Comparison of ENCODE assay signal across 1 cellular context in the genomic region with DNA sequence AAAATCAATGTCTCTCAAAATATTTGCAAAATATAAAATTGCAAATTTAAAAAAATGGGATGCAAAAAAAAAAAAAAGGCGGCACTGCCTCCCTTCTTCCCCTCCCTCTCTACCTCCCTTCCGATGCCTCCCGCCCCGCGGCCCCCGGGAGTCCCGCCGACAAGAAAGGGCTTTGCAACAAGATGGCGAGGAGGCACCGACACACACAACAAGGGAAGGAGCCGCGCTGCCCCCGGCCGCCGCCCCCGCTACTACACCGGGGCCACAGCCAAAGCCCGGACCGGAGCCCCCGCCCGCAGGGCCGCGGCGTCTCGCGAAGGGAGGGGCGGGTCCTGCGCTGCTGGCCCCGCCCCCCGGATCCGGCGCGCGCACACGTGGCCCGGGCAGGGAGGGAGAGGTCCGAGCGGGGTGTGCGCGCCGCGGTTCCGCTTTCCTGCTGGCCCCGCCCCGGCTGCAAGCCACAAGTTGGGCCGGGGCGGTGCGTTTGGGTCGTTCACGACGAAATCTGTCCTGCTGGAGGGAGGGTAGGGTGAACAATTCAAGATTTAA.
TF ChIP-seq lines count a peak whose summit lies in the region.

A gene with protein sequence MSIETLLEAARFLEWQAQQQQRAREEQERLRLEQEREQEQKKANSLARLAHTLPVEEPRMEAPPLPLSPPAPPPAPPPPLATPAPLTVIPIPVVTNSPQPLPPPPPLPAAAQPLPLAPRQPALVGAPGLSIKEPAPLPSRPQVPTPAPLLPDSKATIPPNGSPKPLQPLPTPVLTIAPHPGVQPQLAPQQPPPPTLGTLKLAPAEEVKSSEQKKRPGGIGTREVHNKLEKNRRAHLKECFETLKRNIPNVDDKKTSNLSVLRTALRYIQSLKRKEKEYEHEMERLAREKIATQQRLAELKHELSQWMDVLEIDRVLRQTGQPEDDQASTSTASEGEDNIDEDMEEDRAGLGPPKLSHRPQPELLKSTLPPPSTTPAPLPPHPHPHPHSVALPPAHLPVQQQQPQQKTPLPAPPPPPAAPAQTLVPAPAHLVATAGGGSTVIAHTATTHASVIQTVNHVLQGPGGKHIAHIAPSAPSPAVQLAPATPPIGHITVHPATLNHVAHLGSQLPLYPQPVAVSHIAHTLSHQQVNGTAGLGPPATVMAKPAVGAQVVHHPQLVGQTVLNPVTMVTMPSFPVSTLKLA (minus strand): TSS at position 184 of the 549 bp plus-strand sequence. CDS start 348 bp downstream, outside the sequence.

TF ChIP-seq in K562, 482 proteins besides CTCF, POLR2A, EP300 and RAD21 (continued from another document and continues in another):
- TF ChIP-seq TSHZ1 (CRISPR knock-in tag; IDR thresholded peaks at IDR 0.05) (no peak), DACH1 (IDR thresholded peaks at IDR 0.05; ENCODE audit: partially characterized antibody) (no peak), TBL1XR1 (IDR thresholded peaks at IDR 0.05; ENCODE audit: low read length in 2 of 2) (no peak), ZNF79 (CRISPR knock-in tag; IDR thresholded peaks at IDR 0.05; ENCODE audit: low read depth) (no peak), ZNF184 (CRISPR knock-in tag; IDR thresholded peaks at IDR 0.05) (no peak), FOXP1 (CRISPR knock-in tag; IDR thresholded peaks at IDR 0.05) (no peak), CREM (IDR thresholded peaks at IDR 0.05; ENCODE audit: low read depth) (peak; percentile 76), TAF7 (tag; IDR thresholded peaks at IDR 0.05) (peak; percentile 53), SETDB1 (IDR thresholded peaks at IDR 0.05; ENCODE audit: low read length) (no peak), MCM3 (IDR thresholded peaks at IDR 0.05) (no peak), MECOM (CRISPR knock-in tag; IDR thresholded peaks at IDR 0.05) (no peak), POLR2AphosphoS5 (IDR thresholded peaks at IDR 0.05; ENCODE audit: control insufficient read depth, insufficient read depth, low read depth, low read length) (peak; percentile 67; the same call in 1 of the 2 replicates), RBM34 (IDR thresholded peaks at IDR 0.05; ENCODE audit: borderline replicate concordance, insufficient read depth, low read length) (no peak), LCOR (CRISPR knock-in tag; IDR thresholded peaks at IDR 0.05) (no peak), RFX7 (CRISPR knock-in tag; IDR thresholded peaks at IDR 0.05) (no peak), ADNP (tag; IDR thresholded peaks at IDR 0.05) (no peak), ZNF311 (CRISPR knock-in tag; IDR thresholded peaks at IDR 0.05) (no peak), FOXP4 (CRISPR knock-in tag; IDR thresholded peaks at IDR 0.05; ENCODE audit: borderline replicate concordance) (peak; percentile 71; the same call in 1 of the 2 replicates), CSDE1 (IDR thresholded peaks at IDR 0.05) (no peak), GABPB2 (CRISPR knock-in tag; conservative IDR thresholded peaks at IDR 0.05) (no peak), NONO (IDR thresholded peaks at IDR 0.05; ENCODE audit: low read depth in 2 of 2, low read length in 1 of 2) (peak in 1 of 2 experiments; percentile 45; a peak in 1 of 4 replicates), SREBF1 (IDR thresholded peaks at IDR 0.05; ENCODE audit: borderline replicate concordance, low read depth, low read length) (no peak), SPI1 (IDR thresholded peaks at IDR 0.05; ENCODE audit: borderline replicate concordance, low read depth, low read length) (peak; percentile 89), ZFP30 (CRISPR knock-in tag; IDR thresholded peaks at IDR 0.05; ENCODE audit: borderline replicate concordance) (no peak)
- TF ChIP-seq, protein P1, sequence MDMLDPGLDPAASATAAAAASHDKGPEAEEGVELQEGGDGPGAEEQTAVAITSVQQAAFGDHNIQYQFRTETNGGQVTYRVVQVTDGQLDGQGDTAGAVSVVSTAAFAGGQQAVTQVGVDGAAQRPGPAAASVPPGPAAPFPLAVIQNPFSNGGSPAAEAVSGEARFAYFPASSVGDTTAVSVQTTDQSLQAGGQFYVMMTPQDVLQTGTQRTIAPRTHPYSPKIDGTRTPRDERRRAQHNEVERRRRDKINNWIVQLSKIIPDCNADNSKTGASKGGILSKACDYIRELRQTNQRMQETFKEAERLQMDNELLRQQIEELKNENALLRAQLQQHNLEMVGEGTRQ (CRISPR knock-in tag; IDR thresholded peaks at IDR 0.05): peak; percentile 64
- TF ChIP-seq, protein P2, sequence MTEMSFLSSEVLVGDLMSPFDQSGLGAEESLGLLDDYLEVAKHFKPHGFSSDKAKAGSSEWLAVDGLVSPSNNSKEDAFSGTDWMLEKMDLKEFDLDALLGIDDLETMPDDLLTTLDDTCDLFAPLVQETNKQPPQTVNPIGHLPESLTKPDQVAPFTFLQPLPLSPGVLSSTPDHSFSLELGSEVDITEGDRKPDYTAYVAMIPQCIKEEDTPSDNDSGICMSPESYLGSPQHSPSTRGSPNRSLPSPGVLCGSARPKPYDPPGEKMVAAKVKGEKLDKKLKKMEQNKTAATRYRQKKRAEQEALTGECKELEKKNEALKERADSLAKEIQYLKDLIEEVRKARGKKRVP (CRISPR knock-in tag; IDR thresholded peaks at IDR 0.05): no peak
- TF ChIP-seq, protein P3, sequence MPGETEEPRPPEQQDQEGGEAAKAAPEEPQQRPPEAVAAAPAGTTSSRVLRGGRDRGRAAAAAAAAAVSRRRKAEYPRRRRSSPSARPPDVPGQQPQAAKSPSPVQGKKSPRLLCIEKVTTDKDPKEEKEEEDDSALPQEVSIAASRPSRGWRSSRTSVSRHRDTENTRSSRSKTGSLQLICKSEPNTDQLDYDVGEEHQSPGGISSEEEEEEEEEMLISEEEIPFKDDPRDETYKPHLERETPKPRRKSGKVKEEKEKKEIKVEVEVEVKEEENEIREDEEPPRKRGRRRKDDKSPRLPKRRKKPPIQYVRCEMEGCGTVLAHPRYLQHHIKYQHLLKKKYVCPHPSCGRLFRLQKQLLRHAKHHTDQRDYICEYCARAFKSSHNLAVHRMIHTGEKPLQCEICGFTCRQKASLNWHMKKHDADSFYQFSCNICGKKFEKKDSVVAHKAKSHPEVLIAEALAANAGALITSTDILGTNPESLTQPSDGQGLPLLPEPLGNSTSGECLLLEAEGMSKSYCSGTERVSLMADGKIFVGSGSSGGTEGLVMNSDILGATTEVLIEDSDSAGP (CRISPR knock-in tag; IDR thresholded peaks at IDR 0.05): peak; percentile 78
- TF ChIP-seq, protein P4, sequence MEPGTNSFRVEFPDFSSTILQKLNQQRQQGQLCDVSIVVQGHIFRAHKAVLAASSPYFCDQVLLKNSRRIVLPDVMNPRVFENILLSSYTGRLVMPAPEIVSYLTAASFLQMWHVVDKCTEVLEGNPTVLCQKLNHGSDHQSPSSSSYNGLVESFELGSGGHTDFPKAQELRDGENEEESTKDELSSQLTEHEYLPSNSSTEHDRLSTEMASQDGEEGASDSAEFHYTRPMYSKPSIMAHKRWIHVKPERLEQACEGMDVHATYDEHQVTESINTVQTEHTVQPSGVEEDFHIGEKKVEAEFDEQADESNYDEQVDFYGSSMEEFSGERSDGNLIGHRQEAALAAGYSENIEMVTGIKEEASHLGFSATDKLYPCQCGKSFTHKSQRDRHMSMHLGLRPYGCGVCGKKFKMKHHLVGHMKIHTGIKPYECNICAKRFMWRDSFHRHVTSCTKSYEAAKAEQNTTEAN (CRISPR knock-in tag; IDR thresholded peaks at IDR 0.05): no peak
- TF ChIP-seq, protein P5, sequence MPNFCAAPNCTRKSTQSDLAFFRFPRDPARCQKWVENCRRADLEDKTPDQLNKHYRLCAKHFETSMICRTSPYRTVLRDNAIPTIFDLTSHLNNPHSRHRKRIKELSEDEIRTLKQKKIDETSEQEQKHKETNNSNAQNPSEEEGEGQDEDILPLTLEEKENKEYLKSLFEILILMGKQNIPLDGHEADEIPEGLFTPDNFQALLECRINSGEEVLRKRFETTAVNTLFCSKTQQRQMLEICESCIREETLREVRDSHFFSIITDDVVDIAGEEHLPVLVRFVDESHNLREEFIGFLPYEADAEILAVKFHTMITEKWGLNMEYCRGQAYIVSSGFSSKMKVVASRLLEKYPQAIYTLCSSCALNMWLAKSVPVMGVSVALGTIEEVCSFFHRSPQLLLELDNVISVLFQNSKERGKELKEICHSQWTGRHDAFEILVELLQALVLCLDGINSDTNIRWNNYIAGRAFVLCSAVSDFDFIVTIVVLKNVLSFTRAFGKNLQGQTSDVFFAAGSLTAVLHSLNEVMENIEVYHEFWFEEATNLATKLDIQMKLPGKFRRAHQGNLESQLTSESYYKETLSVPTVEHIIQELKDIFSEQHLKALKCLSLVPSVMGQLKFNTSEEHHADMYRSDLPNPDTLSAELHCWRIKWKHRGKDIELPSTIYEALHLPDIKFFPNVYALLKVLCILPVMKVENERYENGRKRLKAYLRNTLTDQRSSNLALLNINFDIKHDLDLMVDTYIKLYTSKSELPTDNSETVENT (CRISPR knock-in tag; IDR thresholded peaks at IDR 0.05): no peak
- TF ChIP-seq, protein P6, sequence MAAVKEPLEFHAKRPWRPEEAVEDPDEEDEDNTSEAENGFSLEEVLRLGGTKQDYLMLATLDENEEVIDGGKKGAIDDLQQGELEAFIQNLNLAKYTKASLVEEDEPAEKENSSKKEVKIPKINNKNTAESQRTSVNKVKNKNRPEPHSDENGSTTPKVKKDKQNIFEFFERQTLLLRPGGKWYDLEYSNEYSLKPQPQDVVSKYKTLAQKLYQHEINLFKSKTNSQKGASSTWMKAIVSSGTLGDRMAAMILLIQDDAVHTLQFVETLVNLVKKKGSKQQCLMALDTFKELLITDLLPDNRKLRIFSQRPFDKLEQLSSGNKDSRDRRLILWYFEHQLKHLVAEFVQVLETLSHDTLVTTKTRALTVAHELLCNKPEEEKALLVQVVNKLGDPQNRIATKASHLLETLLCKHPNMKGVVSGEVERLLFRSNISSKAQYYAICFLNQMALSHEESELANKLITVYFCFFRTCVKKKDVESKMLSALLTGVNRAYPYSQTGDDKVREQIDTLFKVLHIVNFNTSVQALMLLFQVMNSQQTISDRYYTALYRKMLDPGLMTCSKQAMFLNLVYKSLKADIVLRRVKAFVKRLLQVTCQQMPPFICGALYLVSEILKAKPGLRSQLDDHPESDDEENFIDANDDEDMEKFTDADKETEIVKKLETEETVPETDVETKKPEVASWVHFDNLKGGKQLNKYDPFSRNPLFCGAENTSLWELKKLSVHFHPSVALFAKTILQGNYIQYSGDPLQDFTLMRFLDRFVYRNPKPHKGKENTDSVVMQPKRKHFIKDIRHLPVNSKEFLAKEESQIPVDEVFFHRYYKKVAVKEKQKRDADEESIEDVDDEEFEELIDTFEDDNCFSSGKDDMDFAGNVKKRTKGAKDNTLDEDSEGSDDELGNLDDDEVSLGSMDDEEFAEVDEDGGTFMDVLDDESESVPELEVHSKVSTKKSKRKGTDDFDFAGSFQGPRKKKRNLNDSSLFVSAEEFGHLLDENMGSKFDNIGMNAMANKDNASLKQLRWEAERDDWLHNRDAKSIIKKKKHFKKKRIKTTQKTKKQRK (IDR thresholded peaks at IDR 0.05; ENCODE audit: borderline replicate concordance, low read depth, low read length): no peak
- TF ChIP-seq, protein P7, sequence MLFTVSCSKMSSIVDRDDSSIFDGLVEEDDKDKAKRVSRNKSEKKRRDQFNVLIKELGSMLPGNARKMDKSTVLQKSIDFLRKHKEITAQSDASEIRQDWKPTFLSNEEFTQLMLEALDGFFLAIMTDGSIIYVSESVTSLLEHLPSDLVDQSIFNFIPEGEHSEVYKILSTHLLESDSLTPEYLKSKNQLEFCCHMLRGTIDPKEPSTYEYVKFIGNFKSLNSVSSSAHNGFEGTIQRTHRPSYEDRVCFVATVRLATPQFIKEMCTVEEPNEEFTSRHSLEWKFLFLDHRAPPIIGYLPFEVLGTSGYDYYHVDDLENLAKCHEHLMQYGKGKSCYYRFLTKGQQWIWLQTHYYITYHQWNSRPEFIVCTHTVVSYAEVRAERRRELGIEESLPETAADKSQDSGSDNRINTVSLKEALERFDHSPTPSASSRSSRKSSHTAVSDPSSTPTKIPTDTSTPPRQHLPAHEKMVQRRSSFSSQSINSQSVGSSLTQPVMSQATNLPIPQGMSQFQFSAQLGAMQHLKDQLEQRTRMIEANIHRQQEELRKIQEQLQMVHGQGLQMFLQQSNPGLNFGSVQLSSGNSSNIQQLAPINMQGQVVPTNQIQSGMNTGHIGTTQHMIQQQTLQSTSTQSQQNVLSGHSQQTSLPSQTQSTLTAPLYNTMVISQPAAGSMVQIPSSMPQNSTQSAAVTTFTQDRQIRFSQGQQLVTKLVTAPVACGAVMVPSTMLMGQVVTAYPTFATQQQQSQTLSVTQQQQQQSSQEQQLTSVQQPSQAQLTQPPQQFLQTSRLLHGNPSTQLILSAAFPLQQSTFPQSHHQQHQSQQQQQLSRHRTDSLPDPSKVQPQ (CRISPR knock-in tag; IDR thresholded peaks at IDR 0.05; ENCODE audit: borderline replicate concordance): no peak
- TF ChIP-seq, protein P8, sequence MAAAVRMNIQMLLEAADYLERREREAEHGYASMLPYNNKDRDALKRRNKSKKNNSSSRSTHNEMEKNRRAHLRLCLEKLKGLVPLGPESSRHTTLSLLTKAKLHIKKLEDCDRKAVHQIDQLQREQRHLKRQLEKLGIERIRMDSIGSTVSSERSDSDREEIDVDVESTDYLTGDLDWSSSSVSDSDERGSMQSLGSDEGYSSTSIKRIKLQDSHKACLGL (CRISPR knock-in tag; IDR thresholded peaks at IDR 0.05; ENCODE audit: borderline replicate concordance, poor library complexity, severe bottlenecking): peak; percentile 35
